Comparison of ENCODE assay signal across 27 cellular contexts in genomic region chr6:43886067-43886461, GRCh38.
A peak's percentile ranks its signal among the peaks of the same experiment; 100 is the strongest.
DNase-seq lines count a peak whose midpoint lies in the region; ATAC-seq, FAIRE-seq and TF ChIP-seq lines count a peak whose summit lies in the region.
"Had no signal": no experiment of that assay in that cellular context is flagged by ENCODE, and none has a peak within 500 bp of the region (broad histone marks: within the 10 kb centered on the region; RNA-seq: fewer than 3 reads in every experiment).

No MANE protein-coding gene starts in this region.

- TF ChIP-seq CTCF in HepG2 (CRISPR knock-in tag; IDR thresholded peaks at IDR 0.05) (no peak), right lobe of liver (IDR thresholded peaks at IDR 0.05) (no peak), left lung (IDR thresholded peaks at IDR 0.05) (no peak), spleen (IDR thresholded peaks at IDR 0.05 in 8 of 11, conservative IDR thresholded peaks at IDR 0.05 in 3 of 11) (no peak)

- H3K27me3 ChIP-seq in HepG2 (ENCODE audit: control insufficient read depth in 1 of 2, insufficient read depth in 2 of 2, low read length in 2 of 2) (peaks cover 9 to 11% of the 10 kb centered on the region in 2 experiments; a peak in 4 of 5 replicates), right lobe of liver (no peaks in the 10 kb centered on the region), left lung (peaks cover 0 to 15% of the 10 kb centered on the region in 2 donors), spleen (replicated peaks in 1 of 7) (peaks cover 0 to 24% (median 6%) of the 10 kb centered on the region in 7 donors)

- TF ChIP-seq POLR2A in HepG2 (IDR thresholded peaks at IDR 0.05; ENCODE audit: insufficient read depth in 1 of 2, low read depth in 2 of 2, low read length in 2 of 2): no peak
- TF ChIP-seq POLR2A in right lobe of liver (IDR thresholded peaks at IDR 0.05): no peak
- no peak for TF ChIP-seq POLR2A in spleen (IDR thresholded peaks at IDR 0.05)

- POLR2A ChIA-PET in HepG2 (lab: Yijun Ruan, JAX): interaction anchor here (1.0 kb wide), 1 partner anchor 65 kb away, joined by 3 read pairs; no protein-coding TSS in a partner anchor

- no peaks in the 10 kb centered on the region for H3K79me2 ChIP-seq in HepG2 (ENCODE audit: insufficient read depth, low read length)

- CTCF ChIA-PET in HepG2 (lab: Yijun Ruan, JAX; ENCODE audit: low intra/inter-chr PET ratio, low total read pairs): no interaction called here

- H3K4me2 ChIP-seq in HepG2 (ENCODE audit: low read depth, low read length): no peak overlapping the region
- H3K4me2 ChIP-seq: SK-N-SH had no signal

- WGBS in HepG2 (ENCODE audit: low lambda C conversion rate): 43% methylated on average over 10 of the region's 10 CpGs
- WGBS in right lobe of liver (ENCODE audit: insufficient coverage, low coverage, low lambda C conversion rate, missing lambda C conversion rate): 65% methylated on average over 2 of the region's 10 CpGs
- WGBS in spleen, 5 donors: 68 to 81% (median 77%) methylated on average over 8 to 10 of the region's 10 CpGs

- H3K4me1 ChIP-seq in HepG2 (ENCODE audit: insufficient read depth, low read length) (peaks cover 47% of the 10 kb centered on the region), right lobe of liver (peaks cover 0 to 19% (median 8%) of the 10 kb centered on the region in 4 donors), left lung (no peaks in the 10 kb centered on the region), spleen (peaks cover 0 to 16% (median 7%) of the 10 kb centered on the region in 6 donors)

- H3K27ac ChIP-seq in HepG2 (ENCODE audit: extremely low read length, insufficient read depth, low read length) (no peak overlapping the region), right lobe of liver (no peak overlapping the region), left lung (no peak overlapping the region), spleen (no peak overlapping the region)
- H3K27ac ChIP-seq: 22Rv1 had no signal

- H3K4me3 ChIP-seq in HepG2 (replicated peaks in 1 of 3; ENCODE audit: insufficient read depth in 1 of 3, low read depth in 2 of 3, low read length in 3 of 3) (no peak overlapping the region), right lobe of liver (no peak overlapping the region), left lung (no peak overlapping the region), spleen (no peak overlapping the region)

- BruUV-seq in HepG2 (replicated peaks; lab: Mats Ljungman, UMichigan): no TSS peak

- H3K9ac ChIP-seq in HepG2 (ENCODE audit: insufficient read depth, low read depth, low read length): no peak overlapping the region
- H3K9ac ChIP-seq: SK-N-SH had no signal

- H4K20me1 ChIP-seq in HepG2 (ENCODE audit: insufficient read depth, low read length): no peaks in the 10 kb centered on the region

- no peak for DNase-seq in HepG2 (ENCODE audit: low spot score)
- DNase-seq in right lobe of liver: no peak
- peak; percentile 49 for DNase-seq in RPMI7951 (ENCODE audit: low read depth)
- DNase-seq in left lung: peak; percentile 3 to 30
- peak; percentile 63 for DNase-seq in spleen
- no peak for DNase-seq in 8988T
- DNase-seq: ACHN; C1 segment of cervical spinal cord; CD4-positive, alpha-beta memory T cell; COR-L47; DMS53; EL; GDM1; KBM-7; MM.1S; NCI-H1694; NCI-H2029 treated with DMSO at 0.1 percent for 48 hours; NCI-H446 treated with DMSO at 0.1 percent for 48 hours; NCI-H526; SIG-M5; SK-N-SH; SW 1271 had no signal

- H3K9me3 ChIP-seq in HepG2 (ENCODE audit: low read length) (no peaks in the 10 kb centered on the region), right lobe of liver (no peaks in the 10 kb centered on the region), left lung (no peaks in the 10 kb centered on the region), spleen (no peaks in the 10 kb centered on the region)
- H3K9me3 ChIP-seq: SK-N-SH had no signal

- ATAC-seq in HepG2 (no peak), right lobe of liver (no peak), left lung (no peak), GM19328 (IDR thresholded peaks at IDR 0.05; ENCODE audit: unreplicated experiment) (no peak), GM21619 (IDR thresholded peaks at IDR 0.05; ENCODE audit: unreplicated experiment) (no peak)
- ATAC-seq: Panc1 had no signal

- TF ChIP-seq EP300 in HepG2 (IDR thresholded peaks at IDR 0.05; ENCODE audit: low read depth in 2 of 2, low read length in 2 of 2) (no peak), HepG2 (CRISPR knock-in tag; IDR thresholded peaks at IDR 0.05; ENCODE audit: borderline replicate concordance) (no peak)

- H3K36me3 ChIP-seq in HepG2 (replicated peaks in 1 of 2; ENCODE audit: control insufficient read depth in 1 of 2, insufficient read depth in 2 of 2, low read length in 2 of 2): no peaks in the 10 kb centered on the region
- H3K36me3 ChIP-seq in right lobe of liver: no peaks in the 10 kb centered on the region
- no peaks in the 10 kb centered on the region for H3K36me3 ChIP-seq in left lung
- no peaks in the 10 kb centered on the region for H3K36me3 ChIP-seq in spleen

- TF ChIP-seq RAD21 in HepG2 (CRISPR knock-in tag; IDR thresholded peaks at IDR 0.05): no peak

- no peak overlapping the region for H2AFZ ChIP-seq in HepG2 (ENCODE audit: low read length)

- no peak for FAIRE-seq in HepG2 (lab: Jason Lieb, UNC)
- FAIRE-seq: GM12891 had no signal

- in situ Hi-C loops in HepG2 (cut with HindIII; ENCODE audit: extremely low pct_ligation_motif_present, low pct_unique_long_range_greater_than_20kb): no loop called here

- intact Hi-C loops in HepG2 (cut with micrococcal nuclease; ENCODE audit: unreplicated experiment): no loop called here
- intact Hi-C loops in right lobe of liver (cut with DNase I): no loop called here
- intact Hi-C loops in left lung (cut with DNase I): no loop called here
- intact Hi-C loops in spleen (cut with DNase I; ENCODE audit: low total_unique reads): no loop called here

TF ChIP-seq in HepG2, 621 proteins besides CTCF, POLR2A, EP300 and RAD21:
- TF ChIP-seq MNT (IDR thresholded peaks at IDR 0.05): peak; percentile 90
- TF ChIP-seq SAP130 (CRISPR knock-in tag; IDR thresholded peaks at IDR 0.05; ENCODE audit: low read depth): no peak

Comparison
In these comparisons a context has a peak if more than half of its experiments do, and no peak if none do; other contexts are left out.
1. DNase-seq: peak in RPMI7951 (single experiment), left lung (2 of 2) and spleen (single experiment); none in HepG2 (single experiment), right lobe of liver (0 of 3) and 8988T (single experiment).